1 cellular context compared by ENCODE assay signal in genomic region chr4:73732759-73733431, GRCh38.
TF ChIP-seq lines count a peak whose summit lies in the region.

No MANE protein-coding gene starts in this region.

TF ChIP-seq in GM12878, 131 proteins besides CTCF, POLR2A, EP300 and RAD21 (continued from another document):
- TF ChIP-seq ZNF592 (IDR thresholded peaks at IDR 0.05) (0 out of 2 replicates have a peak, but pooled peaks have one; percentile 61), MEF2A (IDR thresholded peaks at IDR 0.05; ENCODE audit: insufficient read depth, low read depth, low read length) (peak; percentile 71; the same call in 1 of the 2 replicates), JUNB (IDR thresholded peaks at IDR 0.05) (0 out of 2 replicates have a peak, but pooled peaks have one; percentile 12), IKZF2 (IDR thresholded peaks at IDR 0.05) (peak; percentile 25 to 31; a peak in 2 of 4 replicates), MTA2 (IDR thresholded peaks at IDR 0.05; ENCODE audit: low read depth) (peak; percentile 81), ZNF274 (IDR thresholded peaks at IDR 0.05; ENCODE audit: insufficient read depth, insufficient read length) (no peak)
